ENCODE assay signal across 8 cellular contexts in the genomic region with DNA sequence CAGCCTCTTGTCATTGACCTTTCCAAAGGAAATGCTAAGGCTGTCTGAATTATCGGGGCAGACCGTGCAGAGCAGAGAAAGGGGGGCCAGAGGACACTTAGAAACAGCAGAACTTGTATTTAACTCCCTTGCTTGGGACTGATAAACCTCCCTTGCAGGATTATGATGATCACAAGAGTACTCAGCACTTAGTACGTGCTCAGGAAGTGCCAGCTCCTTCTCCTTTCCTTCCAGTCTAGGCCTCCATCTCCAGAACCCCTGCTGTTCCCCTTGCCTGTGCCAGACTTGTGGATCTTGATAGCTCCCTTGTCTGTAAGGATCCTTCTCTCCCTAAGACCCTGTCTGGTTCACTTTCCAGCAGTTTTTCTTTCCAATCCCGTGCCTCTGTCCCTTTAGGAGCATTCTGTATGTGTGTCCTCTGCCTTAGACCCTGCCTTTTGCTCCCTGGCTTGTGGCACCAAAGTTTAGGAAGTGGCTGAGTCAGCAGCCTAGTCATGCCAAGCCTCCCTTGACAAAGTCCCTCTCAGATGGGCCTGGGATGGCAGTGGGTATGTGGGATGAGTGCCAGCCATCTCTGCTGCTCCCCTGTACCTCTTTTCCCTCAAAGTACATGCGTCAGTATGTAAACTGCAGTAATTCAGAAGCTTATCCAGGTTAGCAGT. TPM values are rescaled to one million over a fixed set of nuclear protein-coding genes. Genes with fewer than 3 reads are reported as not detected.
DNase-seq lines count a peak whose midpoint lies in the region; ATAC-seq and TF ChIP-seq lines count a peak whose summit lies in the region.

No MANE protein-coding gene starts in this region.

- TF ChIP-seq RAD21 in IMR-90 (IDR thresholded peaks at IDR 0.05; ENCODE audit: low read length): no peak

- no peak overlapping the region for H2BK15ac ChIP-seq in IMR-90 (ENCODE audit: low read depth, low read length)

- H2AFZ ChIP-seq in IMR-90 (replicated peaks; ENCODE audit: low read length, poor library complexity): peak overlapping the region; percentile 100
- peak overlapping the region; percentile 59 for H2AFZ ChIP-seq in hepatocyte

- H3K27ac Mint-ChIP-seq in activated naive CD4-positive, alpha-beta T cell treated with anti-CD3 and anti-CD28 coated beads, Interleukin-2, amount 50 U/mL, for 72 hours: peak overlapping the region; percentile 86 to 88

- H3K4me2 ChIP-seq in IMR-90 (ENCODE audit: low read depth, low read length) (peak overlapping the region; percentile 70), hepatocyte (peak overlapping the region; percentile 88), skeletal muscle satellite cell (ENCODE audit: low read length) (peak overlapping the region; percentile 98)

- 17% methylated on average over 1 of the region's 5 CpGs; no CpG with 5 or more reads in 1 of the 2 experiments for WGBS in IMR-90 (ENCODE audit: extremely low coverage in 2 of 2, insufficient read length in 1 of 2), 2 experiments
- 27% methylated on average over 5 of the region's 5 CpGs for WGBS in hepatocyte (ENCODE audit: low lambda C conversion rate, missing lambda C conversion rate)

- H4K5ac ChIP-seq in IMR-90 (ENCODE audit: low read depth, low read length): no peak overlapping the region

- H3K18ac ChIP-seq in IMR-90 (ENCODE audit: low read depth, low read length): no peak overlapping the region

- in situ Hi-C loops in IMR-90 (cut with MboI; ENCODE audit: low sequenced_read_pairs): no loop called here

- H2AK5ac ChIP-seq in IMR-90 (ENCODE audit: low read depth, low read length): no peak overlapping the region

- H3K79me2 ChIP-seq in hepatocyte: peaks cover 36% of the 10 kb centered on the region

- H3K23ac ChIP-seq in IMR-90 (ENCODE audit: low read depth, low read length): peak overlapping the region; percentile 54

- peaks cover 5 to 9% of the 10 kb centered on the region in 2 donors for H3K36me3 Mint-ChIP-seq in activated naive CD4-positive, alpha-beta T cell treated with anti-CD3 and anti-CD28 coated beads, Interleukin-2, amount 50 U/mL, for 72 hours

- no peak overlapping the region for H2BK5ac ChIP-seq in IMR-90 (ENCODE audit: low read depth, low read length, poor library complexity, severe bottlenecking)

- H3K27ac ChIP-seq in IMR-90 (ENCODE audit: insufficient read depth, low read length) (no peak overlapping the region; the same call in 1 of the 2 replicates), hepatocyte (peak overlapping the region; percentile 76)

- no peaks in the 10 kb centered on the region for H4K20me1 ChIP-seq in IMR-90 (ENCODE audit: insufficient read depth, low read length)
- no peaks in the 10 kb centered on the region for H4K20me1 ChIP-seq in hepatocyte (ENCODE audit: insufficient read depth, poor library complexity, severe bottlenecking)

- peak overlapping the region; percentile 93 for H2AK9ac ChIP-seq in IMR-90 (replicated peaks; ENCODE audit: low read depth, low read length, poor library complexity)

- H3K9me1 ChIP-seq in IMR-90 (ENCODE audit: insufficient read depth, low read length): peaks cover 9% of the 10 kb centered on the region

- H3K9me3 ChIP-seq in IMR-90 (ENCODE audit: control insufficient read depth, insufficient read depth, low read length) (no peaks in the 10 kb centered on the region), hepatocyte (ENCODE audit: low read depth) (no peaks in the 10 kb centered on the region), skeletal muscle satellite cell (replicated peaks; ENCODE audit: low read length) (no peaks in the 10 kb centered on the region)

- peak overlapping the region; percentile 84 for H3K9ac ChIP-seq in IMR-90 (ENCODE audit: low read depth, low read length)
- H3K9ac ChIP-seq in skeletal muscle satellite cell (ENCODE audit: low read depth, low read length): peak overlapping the region; percentile 86

- peaks cover 3 to 13% of the 10 kb centered on the region in 2 experiments; a peak in 2 of 4 replicates for H3K79me1 ChIP-seq in IMR-90 (ENCODE audit: low read depth in 1 of 2, low read length in 2 of 2)

- no peak overlapping the region for H2BK20ac ChIP-seq in IMR-90 (ENCODE audit: low read depth, low read length)

- CTCF ChIA-PET in IMR-90 (lab: Yijun Ruan, JAX): interaction anchor here (0.7 kb wide), 1 partner anchor 13 kb away, joined by 3 read pairs; no protein-coding TSS in a partner anchor

- H3K9me2 ChIP-seq in hepatocyte (replicated peaks; ENCODE audit: insufficient read depth): no peaks in the 10 kb centered on the region

- H3K27me3 ChIP-seq in IMR-90 (ENCODE audit: control insufficient read depth, insufficient read depth, low read length) (no peaks in the 10 kb centered on the region; the same call in 1 of the 2 replicates), hepatocyte (no peaks in the 10 kb centered on the region), skeletal muscle satellite cell (ENCODE audit: control insufficient read depth, insufficient read depth, low read length) (peaks cover 12% of the 10 kb centered on the region)

- H3K36me3 ChIP-seq in IMR-90 (ENCODE audit: control insufficient read depth, insufficient read depth, low read length) (peaks cover 1% of the 10 kb centered on the region; the same call in 1 of the 2 replicates), hepatocyte (replicated peaks; ENCODE audit: insufficient read depth, low read depth) (no peaks in the 10 kb centered on the region), skeletal muscle satellite cell (ENCODE audit: insufficient read depth, low read length) (no peaks in the 10 kb centered on the region)

- H3K14ac ChIP-seq in IMR-90 (replicated peaks; ENCODE audit: low read depth, low read length): peak overlapping the region; percentile 82

- dilution Hi-C loops in IMR-90 (cut with HindIII; ENCODE audit: low sequenced_read_pairs, unreplicated experiment): no loop called here

- no peak for TF ChIP-seq POLR2A in IMR-90 (IDR thresholded peaks at IDR 0.05; ENCODE audit: low read depth, low read length)

- H3K9me3 Mint-ChIP-seq in activated naive CD4-positive, alpha-beta T cell treated with anti-CD3 and anti-CD28 coated beads, Interleukin-2, amount 50 U/mL, for 72 hours: no peaks in the 10 kb centered on the region

- peak overlapping the region; percentile 95 for H3K4me3 ChIP-seq in IMR-90 (ENCODE audit: insufficient read depth, low read depth, low read length)
- peak overlapping the region; percentile 49 for H3K4me3 ChIP-seq in hepatocyte
- peak overlapping the region; percentile 99 for H3K4me3 ChIP-seq in skeletal muscle satellite cell (ENCODE audit: low read length)

- no TSS peak for BruUV-seq in IMR-90 (replicated peaks; lab: Mats Ljungman, UMichigan)

- POLR2A ChIA-PET in IMR-90 (lab: Charles Lee; ENCODE audit: unreplicated experiment): no interaction called here

- DNase-seq in DMS53 treated with DMSO at 0.1 percent for 48 hours (lab: John Stamatoyannopoulos, UW; ENCODE audit: unreplicated experiment) (peak; percentile 4), IMR-90 (peak; percentile 5), hepatocyte (ENCODE audit: low spot score) (peak; percentile 27), DMS153 treated with DMSO at 0.1 percent for 48 hours (lab: John Stamatoyannopoulos, UW; ENCODE audit: unreplicated experiment) (no peak)
- no peak for DNase-seq in activated naive CD4-positive, alpha-beta T cell treated with anti-CD3 and anti-CD28 coated beads, Interleukin-2, amount 50 U/mL, for 72 hours (ENCODE audit: low spot score in 2 of 2)
- no peak for DNase-seq in stimulated activated CD4-positive, alpha-beta T cell treated with anti-CD3 and anti-CD28 coated beads, Interleukin-12 subunit alpha, Interleukin-12 subunit beta, amount 100 ng/mL, for 4 hours

- H3K4ac ChIP-seq in IMR-90 (ENCODE audit: low read depth, low read length): peak overlapping the region; percentile 64

- TF ChIP-seq CTCF in IMR-90 (conservative IDR thresholded peaks at IDR 0.05; ENCODE audit: low read depth, low read length) (no peak), hepatocyte (IDR thresholded peaks at IDR 0.05; ENCODE audit: poor library complexity) (no peak)

- intact Hi-C loops in IMR-90 (cut with micrococcal nuclease): loop anchor here (1.0 to 5.0 kb wide), 3 partner anchors 13 to 95 kb away; no protein-coding TSS in a partner anchor

- H2BK120ac ChIP-seq in IMR-90 (ENCODE audit: low read depth, low read length): 0 out of 2 replicates have a peak overlapping the region, but pooled peaks have one; percentile 5

- peak overlapping the region; percentile 73 to 75; a peak in 2 of 4 replicates for H4K8ac ChIP-seq in IMR-90 (ENCODE audit: low read depth in 2 of 2, low read length in 2 of 2)

- H4K91ac ChIP-seq in IMR-90 (ENCODE audit: insufficient read depth, low read depth, low read length): no peak overlapping the region

- H3K4me1 ChIP-seq in IMR-90 (ENCODE audit: control insufficient read depth, insufficient read depth, low read length) (peaks cover 4% of the 10 kb centered on the region; the same call in 1 of the 2 replicates), hepatocyte (ENCODE audit: insufficient read depth) (peaks cover 12% of the 10 kb centered on the region), skeletal muscle satellite cell (ENCODE audit: control insufficient read depth, insufficient read depth, low read length) (peaks cover 12% of the 10 kb centered on the region)

- H3K56ac ChIP-seq in IMR-90 (ENCODE audit: extremely low read depth, insufficient read depth, low read length): no peak overlapping the region

- ATAC-seq in IMR-90 (ENCODE audit: low read depth) (peak; percentile 8), GM21447 (IDR thresholded peaks at IDR 0.05; ENCODE audit: unreplicated experiment) (no peak)
- peak in 1 of 2 donors; percentile 2 for ATAC-seq in activated naive CD4-positive, alpha-beta T cell treated with anti-CD3 and anti-CD28 coated beads, Interleukin-2, amount 50 U/mL, for 72 hours

TF ChIP-seq in IMR-90, 13 proteins besides CTCF, POLR2A, EP300 and RAD21:
- TF ChIP-seq RFX5 (IDR thresholded peaks at IDR 0.05; ENCODE audit: low read depth, low read length) (no peak), RCOR1 (IDR thresholded peaks at IDR 0.05; ENCODE audit: insufficient replicate concordance, low read length) (no peak), BHLHE40 (IDR thresholded peaks at IDR 0.05; ENCODE audit: low read depth, low read length) (no peak), MAFK (IDR thresholded peaks at IDR 0.05; ENCODE audit: low read depth, low read length) (peak; percentile 70)

RNA-seq across cellular contexts. Expression of a gene that starts 0.8 kb away (rescaled TPM):
- total RNA-seq in IMR-90 (2012; rRNA removed) (21.9 and 34.2 TPM in 2 replicates), hepatocyte (112 and 116 TPM in 2 replicates)
- polyA plus RNA-seq in IMR-90 (2012; rRNA removed) (27.6 and 30.8 TPM in 2 replicates), hepatocyte (63.0 and 81.8 TPM in 2 replicates)
- polyA plus RNA-seq in IMR-90 (2012; cell fraction: cytosol; rRNA removed): 19.2 and 27.1 TPM in 2 replicates
- polyA plus RNA-seq in IMR-90 (2012; cell fraction: nucleus; rRNA removed; ENCODE audit: low replicate concordance): 38.1 and 57.6 TPM in 2 replicates
- total RNA-seq in activated naive CD4-positive, alpha-beta T cell treated with anti-CD3 and anti-CD28 coated beads, Interleukin-2, amount 50 U/mL, for 72 hours: 10 to 100 TPM; 14.8 to 17.8 TPM
- total RNA-seq in skeletal muscle satellite cell (2012; rRNA removed): 31.5 and 45.4 TPM in 2 replicates

Comparison
In these comparisons a context has a peak if more than half of its experiments do, and no peak if none do; other contexts are left out.
1. DNase-seq: peak in DMS53 treated with DMSO at 0.1 percent for 48 hours (single experiment), IMR-90 (single experiment) and hepatocyte (single experiment); none in activated naive CD4-positive, alpha-beta T cell treated with anti-CD3 and anti-CD28 coated beads, Interleukin-2, amount 50 U/mL, for 72 hours (0 of 2), DMS153 treated with DMSO at 0.1 percent for 48 hours (single experiment) and stimulated activated CD4-positive, alpha-beta T cell treated with anti-CD3 and anti-CD28 coated beads, Interleukin-12 subunit alpha, Interleukin-12 subunit beta, amount 100 ng/mL, for 4 hours (single experiment).
2. H3K4me3 ChIP-seq: peak in every context shown above with its lines; median percentile 99 in skeletal muscle satellite cell; 95 in IMR-90; 49 in hepatocyte.
3. Peak in every context shown above with its lines, with median percentiles within 50 percentile points of each other: H3K4me2 ChIP-seq.